15 cellular contexts compared by ENCODE assay signal in genomic region chr15:79381593-79381992, GRCh38. TPM values are rescaled to one million over a fixed set of nuclear protein-coding genes. Genes with fewer than 3 reads are reported as not detected.
A peak's percentile ranks its signal among the peaks of the same experiment; 100 is the strongest.
DNase-seq lines count a peak whose midpoint lies in the region; ATAC-seq, FAIRE-seq and TF ChIP-seq lines count a peak whose summit lies in the region.
"Had no signal": no experiment of that assay in that cellular context is flagged by ENCODE, and none has a peak within 500 bp of the region (broad histone marks: within the 10 kb centered on the region; RNA-seq: fewer than 3 reads in every experiment).

No MANE protein-coding gene starts in this region.

- TF ChIP-seq CTCF in activated CD8-positive, alpha-beta T cell treated with anti-CD3 and anti-CD28 coated beads for 36 hours (IDR thresholded peaks at IDR 0.05): no peak
- no peak for TF ChIP-seq CTCF in Loucy (conservative IDR thresholded peaks at IDR 0.05; ENCODE audit: low read length)
- TF ChIP-seq CTCF in parathyroid adenoma (IDR thresholded peaks at IDR 0.05): no peak

- H3K36me3 Mint-ChIP-seq in activated CD8-positive, alpha-beta T cell treated with anti-CD3 and anti-CD28 coated beads, Interleukin-2, amount 10 ng/mL, durations not matched to agents 7 days and 5 days (ENCODE audit: low read depth): no peaks in the 10 kb centered on the region
- H3K36me3 Mint-ChIP-seq in activated CD8-positive, alpha-beta T cell treated with anti-CD3 and anti-CD28 coated beads for 36 hours (ENCODE audit: low read depth): no peaks in the 10 kb centered on the region
- H3K36me3 Mint-ChIP-seq in stimulated activated naive B cell treated with anti-CD40 and anti-IgM and Interleukin-4, amounts not matched to agents 10 μg/mL and 1 μg/mL and 100 μg/mL, for 72 hours: peaks cover 7 to 22% of the 10 kb centered on the region in 2 donors

- intact Hi-C loops in activated CD8-positive, alpha-beta T cell treated with anti-CD3 and anti-CD28 coated beads for 36 hours (cut with micrococcal nuclease): loop anchor here (5.0 kb wide), 2 partner anchors 216 to 611 kb away; no protein-coding TSS in a partner anchor

- H3K27ac ChIP-seq in parathyroid adenoma: no peak overlapping the region
- H3K27ac ChIP-seq in small intestine (ENCODE audit: low read depth in 1 of 2, low read length in 1 of 2): no peak overlapping the region
- no peak overlapping the region for H3K27ac ChIP-seq in neuronal stem cell (replicated peaks; ENCODE audit: low read length)
- H3K27ac ChIP-seq: A549, SJCRH30 had no signal

- POLR2A ChIA-PET in activated CD8-positive, alpha-beta T cell treated with anti-CD3 and anti-CD28 coated beads, Interleukin-2, amount 10 ng/mL, durations not matched to agents 7 days and 5 days (lab: Charles Lee): no interaction called here
- POLR2A ChIA-PET in activated CD8-positive, alpha-beta T cell treated with anti-CD3 and anti-CD28 coated beads for 36 hours (lab: Charles Lee): no interaction called here

- H4K91ac ChIP-seq in neuronal stem cell (ENCODE audit: low read depth, low read length, poor library complexity): no peak overlapping the region

- no peak for DNase-seq in activated CD8-positive, alpha-beta T cell treated with anti-CD3 and anti-CD28 coated beads, Interleukin-2, amount 10 ng/mL, durations not matched to agents 7 days and 5 days
- no peak for DNase-seq in activated CD8-positive, alpha-beta T cell treated with anti-CD3 and anti-CD28 coated beads for 36 hours
- DNase-seq in NCI-H748 treated with DMSO at 0.1 percent for 48 hours (lab: John Stamatoyannopoulos, UW): peak; percentile 28
- DNase-seq in small intestine: no peak
- DNase-seq in neuronal stem cell (ENCODE audit: low spot score): no peak
- DNase-seq in stimulated activated naive B cell treated with anti-CD40 and anti-IgM and Interleukin-4, amounts not matched to agents 10 μg/mL and 1 μg/mL and 100 μg/mL, for 72 hours: no peak
- DNase-seq: NCI-H1436 treated with DMSO at 0.1 percent for 48 hours had no signal

- H3F3A ChIP-seq in Loucy (ENCODE audit: low read depth): no peaks in the 10 kb centered on the region

- no peaks in the 10 kb centered on the region for H3K9me3 Mint-ChIP-seq in activated CD8-positive, alpha-beta T cell treated with anti-CD3 and anti-CD28 coated beads, Interleukin-2, amount 10 ng/mL, durations not matched to agents 7 days and 5 days (ENCODE audit: insufficient read depth)
- H3K9me3 Mint-ChIP-seq in activated CD8-positive, alpha-beta T cell treated with anti-CD3 and anti-CD28 coated beads for 36 hours: no peaks in the 10 kb centered on the region
- peaks cover 0 to 3% of the 10 kb centered on the region in 2 donors for H3K9me3 Mint-ChIP-seq in stimulated activated naive B cell treated with anti-CD40 and anti-IgM and Interleukin-4, amounts not matched to agents 10 μg/mL and 1 μg/mL and 100 μg/mL, for 72 hours

- no peak overlapping the region for H3K14ac ChIP-seq in neuronal stem cell (ENCODE audit: low read length)

- H3K23ac ChIP-seq in neuronal stem cell (ENCODE audit: low read depth, low read length, poor library complexity): no peak overlapping the region

- H3K4me1 ChIP-seq in Loucy (ENCODE audit: insufficient read depth, low read length, poor library complexity, severe bottlenecking) (no peaks in the 10 kb centered on the region), parathyroid adenoma (no peaks in the 10 kb centered on the region), small intestine (ENCODE audit: control insufficient read depth in 2 of 2, insufficient read depth in 1 of 2, low read depth in 1 of 2, low read length in 1 of 2) (no peaks in the 10 kb centered on the region), neuronal stem cell (ENCODE audit: control insufficient read depth in 2 of 2, insufficient read depth in 1 of 2, low read depth in 1 of 2, low read length in 2 of 2) (no peaks in the 10 kb centered on the region)
- H3K4me1 ChIP-seq: A549 had no signal

- H2BK15ac ChIP-seq in neuronal stem cell (ENCODE audit: low read length): no peak overlapping the region

- H3K9me3 ChIP-seq in Loucy (ENCODE audit: insufficient read depth, low read depth, low read length): no peaks in the 10 kb centered on the region
- H3K9me3 ChIP-seq in parathyroid adenoma (ENCODE audit: control insufficient read depth, low read length): no peaks in the 10 kb centered on the region
- H3K9me3 ChIP-seq in small intestine (ENCODE audit: control insufficient read depth, low read depth): no peaks in the 10 kb centered on the region
- peaks cover 2 to 3% of the 10 kb centered on the region in 2 donors for H3K9me3 ChIP-seq in neuronal stem cell (replicated peaks in 1 of 2; ENCODE audit: control insufficient read depth in 2 of 2, insufficient read depth in 1 of 2, low read depth in 1 of 2, low read length in 2 of 2)
- H3K9me3 ChIP-seq: A549, SJCRH30 had no signal

- no peak overlapping the region for H2BK5ac ChIP-seq in neuronal stem cell (ENCODE audit: low read length)

- no peak overlapping the region for H3K18ac ChIP-seq in neuronal stem cell (ENCODE audit: low read length)

- H3K27me3 ChIP-seq in Loucy (ENCODE audit: insufficient read depth, low read length, poor library complexity, severe bottlenecking) (no peaks in the 10 kb centered on the region), parathyroid adenoma (ENCODE audit: control insufficient read depth, insufficient read depth, low read length) (no peaks in the 10 kb centered on the region), small intestine (ENCODE audit: control insufficient read depth in 2 of 2, insufficient read depth in 2 of 2, low read length in 2 of 2) (no peaks in the 10 kb centered on the region), neuronal stem cell (ENCODE audit: control insufficient read depth in 3 of 3, insufficient read depth in 3 of 3, low read depth in 1 of 3, low read length in 3 of 3) (no peaks in the 10 kb centered on the region)
- H3K27me3 ChIP-seq: SJCRH30 had no signal

- no peak overlapping the region for H2BK120ac ChIP-seq in neuronal stem cell (ENCODE audit: low read depth, low read length)

- H3K27me3 Mint-ChIP-seq in activated CD8-positive, alpha-beta T cell treated with anti-CD3 and anti-CD28 coated beads, Interleukin-2, amount 10 ng/mL, durations not matched to agents 7 days and 5 days (ENCODE audit: low read depth): no peaks in the 10 kb centered on the region
- H3K27me3 Mint-ChIP-seq in activated CD8-positive, alpha-beta T cell treated with anti-CD3 and anti-CD28 coated beads for 36 hours: no peaks in the 10 kb centered on the region
- no peaks in the 10 kb centered on the region for H3K27me3 Mint-ChIP-seq in stimulated activated naive B cell treated with anti-CD40 and anti-IgM and Interleukin-4, amounts not matched to agents 10 μg/mL and 1 μg/mL and 100 μg/mL, for 72 hours
- H3K27me3 Mint-ChIP-seq: B cell had no signal

- H2BK12ac ChIP-seq in neuronal stem cell (ENCODE audit: low read length): no peak overlapping the region

- no peaks in the 10 kb centered on the region for H3K9me2 ChIP-seq in Loucy (replicated peaks; ENCODE audit: low read depth, low read length)

- no peaks in the 10 kb centered on the region for H3K79me1 ChIP-seq in neuronal stem cell (ENCODE audit: low read depth, low read length)

- H3K4me3 ChIP-seq in Loucy (ENCODE audit: low read length, poor library complexity, severe bottlenecking) (no peak overlapping the region), parathyroid adenoma (ENCODE audit: low read depth, low read length) (no peak overlapping the region), small intestine (ENCODE audit: low read depth in 1 of 2, low read length in 2 of 2) (no peak overlapping the region), neuronal stem cell (ENCODE audit: low read length in 2 of 2) (no peak overlapping the region)
- H3K4me3 ChIP-seq: A549, GM12878, SJCRH30 had no signal

- no peak overlapping the region for H3K4me2 ChIP-seq in Loucy (ENCODE audit: low read depth, low read length, poor library complexity, severe bottlenecking)
- H3K4me2 ChIP-seq in parathyroid adenoma (ENCODE audit: low read length): no peak overlapping the region
- H3K4me2 ChIP-seq in neuronal stem cell (ENCODE audit: insufficient read depth, low read length, poor library complexity, severe bottlenecking): no peak overlapping the region
- H3K4me2 ChIP-seq: A549 had no signal

- H3K4me3 Mint-ChIP-seq in activated CD8-positive, alpha-beta T cell treated with anti-CD3 and anti-CD28 coated beads, Interleukin-2, amount 10 ng/mL, durations not matched to agents 7 days and 5 days: no peak overlapping the region
- no peak overlapping the region for H3K4me3 Mint-ChIP-seq in activated CD8-positive, alpha-beta T cell treated with anti-CD3 and anti-CD28 coated beads for 36 hours
- no peak overlapping the region for H3K4me3 Mint-ChIP-seq in stimulated activated naive B cell treated with anti-CD40 and anti-IgM and Interleukin-4, amounts not matched to agents 10 μg/mL and 1 μg/mL and 100 μg/mL, for 72 hours
- H3K4me3 Mint-ChIP-seq: B cell, CD14-positive monocyte had no signal

- no peak overlapping the region for H2AK5ac ChIP-seq in neuronal stem cell (ENCODE audit: low read depth, low read length)

- H4K8ac ChIP-seq in neuronal stem cell (ENCODE audit: low read depth, low read length): no peak overlapping the region

- H3K4ac ChIP-seq in neuronal stem cell (ENCODE audit: low read length): no peak overlapping the region

- FAIRE-seq in small intestine (lab: Jason Lieb, UNC): no peak
- FAIRE-seq: RCC 7860 had no signal

- CTCF ChIA-PET in activated CD8-positive, alpha-beta T cell treated with anti-CD3 and anti-CD28 coated beads, Interleukin-2, amount 10 ng/mL, durations not matched to agents 7 days and 5 days (lab: Charles Lee): interaction anchor here (0.7 to 7.8 kb wide), 36 partner anchors 9 to 611 kb away, joined by 3 to 169 read pairs (median 5); partner anchors contain the start of gene TMED3
- CTCF ChIA-PET in activated CD8-positive, alpha-beta T cell treated with anti-CD3 and anti-CD28 coated beads for 36 hours (lab: Charles Lee): interaction anchor here (0.7 to 6.8 kb wide), 31 partner anchors 9 to 861 kb away, joined by 3 to 152 read pairs (median 5); no protein-coding TSS in a partner anchor

- H3K36me3 ChIP-seq in Loucy (ENCODE audit: insufficient read depth, low read length) (no peaks in the 10 kb centered on the region), parathyroid adenoma (ENCODE audit: control insufficient read depth, insufficient read depth, low read length) (no peaks in the 10 kb centered on the region), small intestine (ENCODE audit: control insufficient read depth in 2 of 2, insufficient read depth in 2 of 2, low read length in 2 of 2) (no peaks in the 10 kb centered on the region), neuronal stem cell (replicated peaks in 1 of 2; ENCODE audit: control insufficient read depth in 2 of 2, insufficient read depth in 2 of 2, low read length in 2 of 2) (no peaks in the 10 kb centered on the region)
- H3K36me3 ChIP-seq: SJCRH30 had no signal

- no peaks in the 10 kb centered on the region for H3K79me2 ChIP-seq in Loucy (ENCODE audit: insufficient read depth, low read length)
- H3K79me2 ChIP-seq in parathyroid adenoma: no peaks in the 10 kb centered on the region

- peak; percentile 30 for ATAC-seq in activated CD8-positive, alpha-beta T cell treated with anti-CD3 and anti-CD28 coated beads, Interleukin-2, amount 10 ng/mL, durations not matched to agents 7 days and 5 days
- no peak for ATAC-seq in activated CD8-positive, alpha-beta T cell treated with anti-CD3 and anti-CD28 coated beads for 36 hours
- no peak for ATAC-seq in stimulated activated naive B cell treated with anti-CD40 and anti-IgM and Interleukin-4, amounts not matched to agents 10 μg/mL and 1 μg/mL and 100 μg/mL, for 72 hours (replicated peaks)

- H3K27ac Mint-ChIP-seq in activated CD8-positive, alpha-beta T cell treated with anti-CD3 and anti-CD28 coated beads, Interleukin-2, amount 10 ng/mL, durations not matched to agents 7 days and 5 days: no peak overlapping the region
- H3K27ac Mint-ChIP-seq in activated CD8-positive, alpha-beta T cell treated with anti-CD3 and anti-CD28 coated beads for 36 hours: no peak overlapping the region
- H3K27ac Mint-ChIP-seq in stimulated activated naive B cell treated with anti-CD40 and anti-IgM and Interleukin-4, amounts not matched to agents 10 μg/mL and 1 μg/mL and 100 μg/mL, for 72 hours: no peak overlapping the region
- H3K27ac Mint-ChIP-seq: B cell, CD14-positive monocyte had no signal

- no peaks in the 10 kb centered on the region for H4K20me1 ChIP-seq in Loucy (ENCODE audit: insufficient read depth, low read length, poor library complexity, severe bottlenecking)

- H2AFZ ChIP-seq in Loucy (ENCODE audit: low read length) (0 out of 2 replicates have a peak overlapping the region, but pooled peaks have one; percentile 1), parathyroid adenoma (peak overlapping the region; percentile 28), neuronal stem cell (ENCODE audit: low read length) (no peak overlapping the region)

- no peak overlapping the region for H3K9ac ChIP-seq in Loucy (ENCODE audit: low read depth, low read length, poor library complexity, severe bottlenecking)
- H3K9ac ChIP-seq in parathyroid adenoma: no peak overlapping the region
- H3K9ac ChIP-seq in neuronal stem cell (ENCODE audit: low read depth, low read length, poor library complexity): no peak overlapping the region

- no peaks in the 10 kb centered on the region for H3K4me1 Mint-ChIP-seq in activated CD8-positive, alpha-beta T cell treated with anti-CD3 and anti-CD28 coated beads, Interleukin-2, amount 10 ng/mL, durations not matched to agents 7 days and 5 days (ENCODE audit: low read depth)
- H3K4me1 Mint-ChIP-seq in activated CD8-positive, alpha-beta T cell treated with anti-CD3 and anti-CD28 coated beads for 36 hours (ENCODE audit: low read depth): peaks cover 4% of the 10 kb centered on the region
- no peaks in the 10 kb centered on the region for H3K4me1 Mint-ChIP-seq in stimulated activated naive B cell treated with anti-CD40 and anti-IgM and Interleukin-4, amounts not matched to agents 10 μg/mL and 1 μg/mL and 100 μg/mL, for 72 hours
- H3K4me1 Mint-ChIP-seq: B cell had no signal

RNA-seq across cellular contexts. Expression of gene MINAR1, which starts 50.5 kb away (rescaled TPM):
- under 1 TPM; 0.57 to 0.71 TPM for total RNA-seq in activated CD8-positive, alpha-beta T cell treated with anti-CD3 and anti-CD28 coated beads, Interleukin-2, amount 10 ng/mL, durations not matched to agents 7 days and 5 days
- total RNA-seq in activated CD8-positive, alpha-beta T cell treated with anti-CD3 and anti-CD28 coated beads for 36 hours: under 1 TPM; 0.45 TPM
- under 1 TPM in 1 of 3 donors, not detected in 2; 0.16 TPM for polyA plus RNA-seq in small intestine
- polyA plus RNA-seq in neuronal stem cell (2013, experiment 1 of 2): 0.56 TPM
- polyA plus RNA-seq in neuronal stem cell (2013, experiment 2 of 2): 0.55 TPM
